In the genomic region with DNA sequence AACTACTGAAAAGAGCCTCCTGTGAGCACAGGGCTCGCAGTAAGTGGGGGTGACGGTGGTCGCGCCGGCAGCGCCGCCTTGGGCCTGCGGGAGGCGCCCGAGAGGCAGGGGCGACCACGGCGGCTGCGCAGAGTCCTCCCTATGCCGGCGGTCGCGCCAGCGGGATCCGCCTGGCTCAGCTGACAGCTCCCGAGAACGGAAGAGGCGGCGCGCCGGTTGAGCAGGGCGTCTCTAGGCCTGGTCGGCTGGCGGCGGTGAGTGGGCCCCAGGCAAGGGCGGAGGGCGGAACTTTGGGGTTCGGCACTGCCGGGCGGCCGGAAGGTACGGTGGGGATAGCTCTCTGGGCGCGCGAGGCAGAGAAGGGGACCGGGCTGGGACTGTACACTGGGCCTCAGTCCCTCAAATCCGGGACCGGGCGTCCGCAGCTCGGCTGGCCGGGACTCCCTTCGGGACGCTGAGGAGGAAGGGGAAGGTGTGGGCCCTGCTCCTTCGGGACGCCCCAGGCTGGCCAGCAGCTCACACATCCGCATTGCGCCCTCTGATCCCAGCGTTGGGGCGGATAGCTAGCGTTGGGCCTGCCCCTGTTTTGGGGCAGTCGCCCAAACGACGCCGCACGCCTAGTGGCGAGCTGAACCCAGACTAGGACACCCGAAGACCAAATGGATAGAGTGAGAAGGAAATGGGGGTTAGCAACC, we compare ENCODE assay signal across 8 cellular contexts. TPM values are rescaled to one million over a fixed set of nuclear protein-coding genes. Genes with fewer than 3 reads are reported as not detected.
DNase-seq lines count a peak whose midpoint lies in the region; ATAC-seq and TF ChIP-seq lines count a peak whose summit lies in the region.

A gene with protein sequence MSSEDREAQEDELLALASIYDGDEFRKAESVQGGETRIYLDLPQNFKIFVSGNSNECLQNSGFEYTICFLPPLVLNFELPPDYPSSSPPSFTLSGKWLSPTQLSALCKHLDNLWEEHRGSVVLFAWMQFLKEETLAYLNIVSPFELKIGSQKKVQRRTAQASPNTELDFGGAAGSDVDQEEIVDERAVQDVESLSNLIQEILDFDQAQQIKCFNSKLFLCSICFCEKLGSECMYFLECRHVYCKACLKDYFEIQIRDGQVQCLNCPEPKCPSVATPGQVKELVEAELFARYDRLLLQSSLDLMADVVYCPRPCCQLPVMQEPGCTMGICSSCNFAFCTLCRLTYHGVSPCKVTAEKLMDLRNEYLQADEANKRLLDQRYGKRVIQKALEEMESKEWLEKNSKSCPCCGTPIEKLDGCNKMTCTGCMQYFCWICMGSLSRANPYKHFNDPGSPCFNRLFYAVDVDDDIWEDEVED (plus strand): TSS at position 192 of the 695 bp plus-strand sequence. CDS start 4,484 bp downstream, outside the sequence.

- 0 to 1% methylated on average over 16 to 63 of the region's 63 CpGs for WGBS in lower leg skin, 2 donors

- peak within 1 kb of the TSS; percentile 96 to 98 (median 97) for H3K27ac Mint-ChIP-seq in CD14-positive monocyte

- H3K36me3 Mint-ChIP-seq in CD14-positive monocyte, result peaks cover 15 to 28% of the 10 kb centered on the region in 2 donors

- peaks cover 0 to 2% (median 2%) of the 10 kb centered on the region in 3 donors for H3K27me3 Mint-ChIP-seq in CD14-positive monocyte (ENCODE audit: low read depth in 3 of 3)

- TF ChIP-seq CTCF in CD14-positive monocyte (IDR thresholded peaks at IDR 0.05) (peak; percentile 100), lower leg skin (IDR thresholded peaks at IDR 0.05) (peak in 1 of 3 donors; percentile 81)

- no peaks in the 10 kb centered on the region for H3K9me3 Mint-ChIP-seq in CD14-positive monocyte

- peaks cover 21% of the 10 kb centered on the region for H3K4me1 Mint-ChIP-seq in CD14-positive monocyte

- DNase-seq in CD14-positive monocyte (ENCODE audit: low spot score) (peak; percentile 92), GM19240 (ENCODE audit: insufficient read length, low spot score) (peak; percentile 77), NCI-H526 treated with DMSO at 0.1 percent for 48 hours (lab: John Stamatoyannopoulos, UW) (peak; percentile 85), dermis blood vessel endothelial cell (peak; percentile 97), lower leg skin (ENCODE audit: low spot score in 2 of 2) (peak; percentile 92 to 98)
- peak; percentile 80 to 89 for DNase-seq in activated CD4-positive, alpha-beta T cell treated with anti-CD3 and anti-CD28 coated beads, Interleukin-2, amount 50 U/mL, for 24 hours (ENCODE audit: low read depth in 1 of 2, low spot score in 1 of 2)
- DNase-seq in stimulated activated CD4-positive, alpha-beta T cell treated with anti-CD3 and anti-CD28 coated beads, Interleukin-4, amount 100 ng/mL, for 48 hours (ENCODE audit: low read depth in 2 of 2), result peak; percentile 90 to 95

- peak in 1 of 2 donors; percentile 70 for TF ChIP-seq POLR2A in lower leg skin (IDR thresholded peaks at IDR 0.05)

- ATAC-seq in HG03460 (IDR thresholded peaks at IDR 0.05; ENCODE audit: unreplicated experiment), result peak; percentile 93

- H3K4me3 ChIP-seq in lower leg skin (ENCODE audit: low read depth, poor library complexity, severe bottlenecking), result peak within 1 kb of the TSS; percentile 51

- H3K4me3 Mint-ChIP-seq in CD14-positive monocyte, result peak within 1 kb of the TSS; percentile 85 to 93

- intact Hi-C loops in CD14-positive monocyte (cut with micrococcal nuclease) (loop anchor here in 1 of 2 donors (2.0 kb wide), 1 partner anchor 44 kb away; no protein-coding TSS in a partner anchor), lower leg skin (cut with DNase I; ENCODE audit: low total_unique reads) (no loop called here)

RNA-seq across cellular contexts. Expression of the gene that starts here (rescaled TPM):
- polyA plus RNA-seq in CD14-positive monocyte, result 10 to 100 TPM; 31.2 to 52.8 TPM
- total RNA-seq in dermis blood vessel endothelial cell, result 75.7 and 88.3 TPM in 2 replicates
- total RNA-seq in lower leg skin, result 10 to 100 TPM; 32.2 to 57.3 (median 48.8) TPM

Comparison
In these comparisons a context has a peak if more than half of its experiments do, and no peak if none do; other contexts are left out.
1. Peak in every context shown above with its lines: DNase-seq, ATAC-seq and H3K4me3 ChIP-seq.